ENCODE assay signal across 11 cellular contexts in the genomic region with DNA sequence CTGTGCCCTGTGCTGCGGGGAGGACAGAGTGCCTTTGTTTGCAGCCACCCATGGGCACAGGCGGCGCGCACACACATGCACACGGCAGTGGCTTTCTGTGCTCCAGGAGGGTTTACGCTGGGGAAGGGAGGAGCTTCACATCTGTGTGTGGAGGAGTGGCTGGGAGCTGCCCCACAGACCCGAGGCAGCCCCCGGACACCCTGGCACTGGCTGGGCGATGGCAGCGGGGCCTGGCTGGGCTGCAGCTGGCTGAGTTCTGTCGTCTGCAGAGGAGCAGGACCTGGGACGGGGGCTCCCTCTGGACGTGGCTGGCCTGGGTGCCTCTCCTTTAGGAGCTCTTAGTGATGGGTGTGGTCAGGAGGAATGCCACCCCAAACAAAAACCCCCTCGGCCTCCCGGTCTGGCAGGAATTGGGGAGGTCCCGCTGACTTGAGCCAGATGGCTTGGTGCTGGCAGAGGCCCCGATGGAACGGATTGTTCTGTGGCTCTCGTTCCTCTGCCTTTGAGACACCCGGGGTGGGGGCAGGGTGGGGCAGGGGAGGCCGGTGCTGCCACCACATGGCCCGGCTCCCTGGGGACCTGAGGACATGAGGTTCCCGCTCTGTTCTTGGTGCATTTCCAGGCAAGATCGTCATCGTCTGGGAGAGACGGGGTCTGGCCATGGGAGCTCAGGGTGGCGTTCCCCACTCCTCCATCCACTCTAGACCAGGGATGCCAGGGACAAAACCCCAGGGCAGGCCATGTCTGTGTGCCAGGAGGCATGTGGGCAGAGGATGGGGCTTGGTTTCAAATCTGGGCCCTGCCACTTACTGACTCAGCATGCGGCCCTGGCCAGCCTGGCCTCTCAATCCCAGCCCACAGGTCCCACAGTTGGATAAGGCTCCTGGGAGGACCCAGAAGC.
A peak's percentile ranks its signal among the peaks of the same experiment; 100 is the strongest.
DNase-seq lines count a peak whose midpoint lies in the region; ATAC-seq and TF ChIP-seq lines count a peak whose summit lies in the region.
"Had no signal": no experiment of that assay in that cellular context is flagged by ENCODE, and none has a peak within 500 bp of the region (broad histone marks: within the 10 kb centered on the region; RNA-seq: fewer than 3 reads in every experiment).

No MANE protein-coding gene starts in this region.

- TF ChIP-seq CTCF in brain (conservative IDR thresholded peaks at IDR 0.05) (no peak), thoracic aorta (IDR thresholded peaks at IDR 0.05) (no peak)

- peak overlapping the region in 2 of 5 experiments; percentile 64 to 66 for H3K4me3 Mint-ChIP-seq in brain
- H3K4me3 Mint-ChIP-seq: CD8-positive, alpha-beta memory T cell; stimulated activated naive CD8-positive, alpha-beta T cell treated with anti-CD3 and anti-CD28 coated beads, Interleukin-15, Interleukin-2, amounts not matched to agents 100 ng/mL and 50 ng/mL, for 24 hours had no signal

- peak overlapping the region; percentile 19 to 21 for H3K27ac ChIP-seq in thoracic aorta

- peak overlapping the region in 3 of 5 experiments; percentile 84 to 99 (median 93) for H3K27ac Mint-ChIP-seq in brain
- H3K27ac Mint-ChIP-seq: CD8-positive, alpha-beta memory T cell; stimulated activated naive CD8-positive, alpha-beta T cell treated with anti-CD3 and anti-CD28 coated beads, Interleukin-15, Interleukin-2, amounts not matched to agents 100 ng/mL and 50 ng/mL, for 24 hours had no signal

- H3K27me3 ChIP-seq in thoracic aorta (replicated peaks; ENCODE audit: insufficient read depth) = no peaks in the 10 kb centered on the region

- H3K36me3 Mint-ChIP-seq in brain = no peaks in the 10 kb centered on the region
- H3K36me3 Mint-ChIP-seq: CD8-positive, alpha-beta memory T cell had no signal

- peaks cover 42% of the 10 kb centered on the region for H3K4me1 Mint-ChIP-seq in brain
- H3K4me1 Mint-ChIP-seq: CD8-positive, alpha-beta memory T cell had no signal

- ATAC-seq in thoracic aorta (ENCODE audit: insufficient number of reproducible peaks, low FRiP score, low read depth) = peak; percentile 29
- ATAC-seq in GM21576 (IDR thresholded peaks at IDR 0.05; ENCODE audit: unreplicated experiment) = no peak
- ATAC-seq in GM18858 (IDR thresholded peaks at IDR 0.05; ENCODE audit: unreplicated experiment) = no peak

- no peaks in the 10 kb centered on the region for H3K9me3 Mint-ChIP-seq in brain
- H3K9me3 Mint-ChIP-seq: CD8-positive, alpha-beta memory T cell; stimulated activated naive CD8-positive, alpha-beta T cell treated with anti-CD3 and anti-CD28 coated beads, Interleukin-15, Interleukin-2, amounts not matched to agents 100 ng/mL and 50 ng/mL, for 24 hours had no signal

- peaks cover 0 to 26% of the 10 kb centered on the region in 2 donors for H3K4me1 ChIP-seq in thoracic aorta (ENCODE audit: control insufficient read depth in 1 of 2, low read depth in 2 of 2)

- peak overlapping the region; percentile 8 for H3K4me3 ChIP-seq in thoracic aorta

- H3K9me3 ChIP-seq in thoracic aorta = no peaks in the 10 kb centered on the region

- no peaks in the 10 kb centered on the region for H3K36me3 ChIP-seq in thoracic aorta

- H3K27me3 Mint-ChIP-seq in brain = peaks cover 1% of the 10 kb centered on the region
- H3K27me3 Mint-ChIP-seq: stimulated activated naive CD8-positive, alpha-beta T cell treated with anti-CD3 and anti-CD28 coated beads, Interleukin-15, Interleukin-2, amounts not matched to agents 100 ng/mL and 50 ng/mL, for 24 hours had no signal

- DNase-seq in NCI-H2171 (lab: John Stamatoyannopoulos, UW) (peak; percentile 94), medulla oblongata (ENCODE audit: extremely low spot score) (peak; percentile 77), thoracic aorta (ENCODE audit: low spot score) (peak; percentile 59)
- no peak for DNase-seq in stimulated activated CD4-positive, alpha-beta T cell treated with anti-CD3 and anti-CD28 coated beads, Interleukin-12 subunit alpha, Interleukin-12 subunit beta, amount 100 ng/mL, for 4 hours
- DNase-seq: activated T-cell treated with anti-CD3 and anti-CD28 coated beads, Interleukin-2, amount 50 U/mL, for 1 hour; CD8-positive, alpha-beta memory T cell; NCI-H1436 had no signal
